1 cellular context compared by ENCODE assay signal in the genomic region with DNA sequence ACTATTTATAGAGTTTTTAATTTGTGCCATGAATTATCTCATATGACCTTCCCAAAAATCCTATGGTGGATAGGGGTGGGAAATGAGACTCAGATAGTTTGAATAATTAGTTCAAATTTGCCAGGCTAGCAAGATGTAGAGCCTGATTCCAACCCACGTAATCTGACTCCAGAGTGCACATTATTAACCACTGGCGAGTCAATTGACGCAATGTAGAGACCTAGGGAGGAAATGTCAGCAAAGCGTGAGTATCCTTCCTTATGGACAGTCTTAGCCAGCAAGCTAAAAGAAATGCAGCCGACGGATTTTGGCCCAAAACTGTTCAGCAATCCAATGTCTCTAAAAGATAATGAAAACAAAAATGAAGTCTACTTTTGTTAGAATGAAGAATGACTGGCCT.
TF ChIP-seq lines count a peak whose summit lies in the region.

No MANE protein-coding gene starts in this region.

TF ChIP-seq in GM23338, 12 proteins besides CTCF, POLR2A, EP300 and RAD21 (continued from another document):
- no peak for TF ChIP-seq REST (IDR thresholded peaks at IDR 0.05; ENCODE audit: unreplicated experiment)
- TF ChIP-seq, protein P1, sequence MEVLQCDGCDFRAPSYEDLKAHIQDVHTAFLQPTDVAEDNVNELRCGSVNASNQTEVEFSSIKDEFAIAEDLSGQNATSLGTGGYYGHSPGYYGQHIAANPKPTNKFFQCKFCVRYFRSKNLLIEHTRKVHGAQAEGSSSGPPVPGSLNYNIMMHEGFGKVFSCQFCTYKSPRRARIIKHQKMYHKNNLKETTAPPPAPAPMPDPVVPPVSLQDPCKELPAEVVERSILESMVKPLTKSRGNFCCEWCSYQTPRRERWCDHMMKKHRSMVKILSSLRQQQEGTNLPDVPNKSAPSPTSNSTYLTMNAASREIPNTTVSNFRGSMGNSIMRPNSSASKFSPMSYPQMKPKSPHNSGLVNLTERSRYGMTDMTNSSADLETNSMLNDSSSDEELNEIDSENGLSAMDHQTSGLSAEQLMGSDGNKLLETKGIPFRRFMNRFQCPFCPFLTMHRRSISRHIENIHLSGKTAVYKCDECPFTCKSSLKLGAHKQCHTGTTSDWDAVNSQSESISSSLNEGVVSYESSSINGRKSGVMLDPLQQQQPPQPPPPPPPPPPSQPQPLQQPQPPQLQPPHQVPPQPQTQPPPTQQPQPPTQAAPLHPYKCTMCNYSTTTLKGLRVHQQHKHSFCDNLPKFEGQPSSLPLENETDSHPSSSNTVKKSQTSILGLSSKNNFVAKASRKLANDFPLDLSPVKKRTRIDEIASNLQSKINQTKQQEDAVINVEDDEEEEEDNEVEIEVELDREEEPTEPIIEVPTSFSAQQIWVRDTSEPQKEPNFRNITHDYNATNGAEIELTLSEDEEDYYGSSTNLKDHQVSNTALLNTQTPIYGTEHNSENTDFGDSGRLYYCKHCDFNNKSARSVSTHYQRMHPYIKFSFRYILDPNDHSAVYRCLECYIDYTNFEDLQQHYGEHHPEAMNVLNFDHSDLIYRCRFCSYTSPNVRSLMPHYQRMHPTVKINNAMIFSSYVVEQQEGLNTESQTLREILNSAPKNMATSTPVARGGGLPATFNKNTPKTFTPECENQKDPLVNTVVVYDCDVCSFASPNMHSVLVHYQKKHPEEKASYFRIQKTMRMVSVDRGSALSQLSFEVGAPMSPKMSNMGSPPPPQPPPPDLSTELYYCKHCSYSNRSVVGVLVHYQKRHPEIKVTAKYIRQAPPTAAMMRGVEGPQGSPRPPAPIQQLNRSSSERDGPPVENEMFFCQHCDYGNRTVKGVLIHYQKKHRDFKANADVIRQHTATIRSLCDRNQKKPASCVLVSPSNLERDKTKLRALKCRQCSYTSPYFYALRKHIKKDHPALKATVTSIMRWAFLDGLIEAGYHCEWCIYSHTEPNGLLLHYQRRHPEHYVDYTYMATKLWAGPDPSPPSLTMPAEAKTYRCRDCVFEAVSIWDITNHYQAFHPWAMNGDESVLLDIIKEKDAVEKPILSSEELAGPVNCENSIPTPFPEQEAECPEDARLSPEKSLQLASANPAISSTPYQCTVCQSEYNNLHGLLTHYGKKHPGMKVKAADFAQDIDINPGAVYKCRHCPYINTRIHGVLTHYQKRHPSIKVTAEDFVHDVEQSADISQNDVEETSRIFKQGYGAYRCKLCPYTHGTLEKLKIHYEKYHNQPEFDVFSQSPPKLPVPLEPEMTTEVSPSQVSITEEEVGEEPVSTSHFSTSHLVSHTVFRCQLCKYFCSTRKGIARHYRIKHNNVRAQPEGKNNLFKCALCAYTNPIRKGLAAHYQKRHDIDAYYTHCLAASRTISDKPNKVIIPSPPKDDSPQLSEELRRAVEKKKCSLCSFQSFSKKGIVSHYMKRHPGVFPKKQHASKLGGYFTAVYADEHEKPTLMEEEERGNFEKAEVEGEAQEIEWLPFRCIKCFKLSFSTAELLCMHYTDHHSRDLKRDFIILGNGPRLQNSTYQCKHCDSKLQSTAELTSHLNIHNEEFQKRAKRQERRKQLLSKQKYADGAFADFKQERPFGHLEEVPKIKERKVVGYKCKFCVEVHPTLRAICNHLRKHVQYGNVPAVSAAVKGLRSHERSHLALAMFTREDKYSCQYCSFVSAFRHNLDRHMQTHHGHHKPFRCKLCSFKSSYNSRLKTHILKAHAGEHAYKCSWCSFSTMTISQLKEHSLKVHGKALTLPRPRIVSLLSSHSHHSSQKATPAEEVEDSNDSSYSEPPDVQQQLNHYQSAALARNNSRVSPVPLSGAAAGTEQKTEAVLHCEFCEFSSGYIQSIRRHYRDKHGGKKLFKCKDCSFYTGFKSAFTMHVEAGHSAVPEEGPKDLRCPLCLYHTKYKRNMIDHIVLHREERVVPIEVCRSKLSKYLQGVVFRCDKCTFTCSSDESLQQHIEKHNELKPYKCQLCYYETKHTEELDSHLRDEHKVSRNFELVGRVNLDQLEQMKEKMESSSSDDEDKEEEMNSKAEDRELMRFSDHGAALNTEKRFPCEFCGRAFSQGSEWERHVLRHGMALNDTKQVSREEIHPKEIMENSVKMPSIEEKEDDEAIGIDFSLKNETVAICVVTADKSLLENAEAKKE (CRISPR knock-in tag; IDR thresholded peaks at IDR 0.05) = no peak
- no peak for TF ChIP-seq POLR2AphosphoS5 (IDR thresholded peaks at IDR 0.05; ENCODE audit: low read depth)
- TF ChIP-seq NANOG (IDR thresholded peaks at IDR 0.05; ENCODE audit: borderline replicate concordance) = no peak
- no peak for TF ChIP-seq ZNF114 (CRISPR knock-in tag; IDR thresholded peaks at IDR 0.05)
- TF ChIP-seq EZH2phosphoT487 (IDR thresholded peaks at IDR 0.05; ENCODE audit: unreplicated experiment) = no peak
- TF ChIP-seq STAT1 (IDR thresholded peaks at IDR 0.05; ENCODE audit: unreplicated experiment) = no peak
- TF ChIP-seq ZNF331 (CRISPR knock-in tag; IDR thresholded peaks at IDR 0.05; ENCODE audit: low read depth) = no peak
- TF ChIP-seq ETS1 (IDR thresholded peaks at IDR 0.05) = no peak
- TF ChIP-seq CREB1 (CRISPR knock-in tag; IDR thresholded peaks at IDR 0.05; ENCODE audit: low read depth) = no peak
